Comparison of ENCODE assay signal across 13 cellular contexts in genomic region chr3:134462236-134463059, GRCh38. TPM values are rescaled to one million over a fixed set of nuclear protein-coding genes. Genes with fewer than 3 reads are reported as not detected.
A peak's percentile ranks its signal among the peaks of the same experiment; 100 is the strongest.
DNase-seq lines count a peak whose midpoint lies in the region; ATAC-seq lines count a peak whose summit lies in the region.
"Had no signal": no experiment of that assay in that cellular context is flagged by ENCODE, and none has a peak within 500 bp of the region (broad histone marks: within the 10 kb centered on the region; RNA-seq: fewer than 3 reads in every experiment).

No MANE protein-coding gene starts in this region.

- ATAC-seq in left cardiac atrium (peak; percentile 28 to 39), HG02970 (IDR thresholded peaks at IDR 0.05; ENCODE audit: low FRiP score, unreplicated experiment) (no peak), HG03432 (IDR thresholded peaks at IDR 0.05; ENCODE audit: unreplicated experiment) (no peak)
- ATAC-seq: activated T-cell treated with anti-CD3 and anti-CD28 coated beads, Interleukin-2, amount 50 U/mL, for 72 hours; stimulated activated naive CD8-positive, alpha-beta T cell treated with anti-CD3 and anti-CD28 coated beads, Interleukin-15, Interleukin-2, amounts not matched to agents 100 U/mL and 50 U/mL, for 24 hours had no signal

- intact Hi-C loops in left cardiac atrium (cut with DNase I): no loop called here

- DNase-seq in COLO829 (ENCODE audit: low spot score) (peak; percentile 43), amniotic epithelial cell (ENCODE audit: low read depth) (peak; percentile 65), left cardiac atrium (no peak), renal cortical epithelial cell (ENCODE audit: low read depth) (peak; percentile 36), GF-D8 (lab: John Stamatoyannopoulos, UW) (no peak), medulla oblongata (ENCODE audit: extremely low spot score) (no peak)
- DNase-seq: activated T-cell treated with anti-CD3 and anti-CD28 coated beads, Interleukin-2, amount 50 U/mL, for 72 hours; erythroblast; NCI-H2029; stimulated activated naive CD8-positive, alpha-beta T cell treated with anti-CD3 and anti-CD28 coated beads, Interleukin-15, Interleukin-2, amounts not matched to agents 100 U/mL and 50 U/mL, for 24 hours; T-helper 1 cell had no signal

RNA-seq across cellular contexts. Expression of gene ANAPC13, which starts 23.3 kb away (rescaled TPM):
- total RNA-seq in left cardiac atrium (10 to 100 TPM; 63.2 to 83.9 TPM), renal cortical epithelial cell (76.6 and 162 TPM in 2 replicates)

RNA-seq across cellular contexts. Expression of gene CEP63, which starts 23.4 kb away (rescaled TPM):
- total RNA-seq in left cardiac atrium (10 to 100 TPM; 30.2 to 31.7 TPM), renal cortical epithelial cell (10.8 and 31.3 TPM in 2 replicates)

Comparison
In these comparisons a context has a peak if more than half of its experiments do, and no peak if none do; other contexts are left out.
1. DNase-seq: peak in COLO829 (single experiment), amniotic epithelial cell (single experiment) and renal cortical epithelial cell (single experiment); none in left cardiac atrium (single experiment), GF-D8 (single experiment) and medulla oblongata (single experiment).
2. ATAC-seq: peak in left cardiac atrium (2 of 2); none in HG02970 (single experiment) and HG03432 (single experiment).